1 cellular context compared by ENCODE assay signal in genomic region chr21:15276243-15276642, GRCh38.
TF ChIP-seq lines count a peak whose summit lies in the region.

No MANE protein-coding gene starts in this region.

TF ChIP-seq in H1, 55 proteins besides CTCF, POLR2A, EP300 and RAD21:
- TF ChIP-seq CEBPB (IDR thresholded peaks at IDR 0.05; ENCODE audit: low read depth, low read length) (0 out of 2 replicates have a peak, but pooled peaks have one; percentile 30), GABPA (IDR thresholded peaks at IDR 0.05; ENCODE audit: borderline replicate concordance, insufficient read depth, low read length) (no peak)
TF ChIP-seq in H1: peak in this region for 1.
